Comparison of ENCODE assay signal across 1 cellular context in the genomic region with DNA sequence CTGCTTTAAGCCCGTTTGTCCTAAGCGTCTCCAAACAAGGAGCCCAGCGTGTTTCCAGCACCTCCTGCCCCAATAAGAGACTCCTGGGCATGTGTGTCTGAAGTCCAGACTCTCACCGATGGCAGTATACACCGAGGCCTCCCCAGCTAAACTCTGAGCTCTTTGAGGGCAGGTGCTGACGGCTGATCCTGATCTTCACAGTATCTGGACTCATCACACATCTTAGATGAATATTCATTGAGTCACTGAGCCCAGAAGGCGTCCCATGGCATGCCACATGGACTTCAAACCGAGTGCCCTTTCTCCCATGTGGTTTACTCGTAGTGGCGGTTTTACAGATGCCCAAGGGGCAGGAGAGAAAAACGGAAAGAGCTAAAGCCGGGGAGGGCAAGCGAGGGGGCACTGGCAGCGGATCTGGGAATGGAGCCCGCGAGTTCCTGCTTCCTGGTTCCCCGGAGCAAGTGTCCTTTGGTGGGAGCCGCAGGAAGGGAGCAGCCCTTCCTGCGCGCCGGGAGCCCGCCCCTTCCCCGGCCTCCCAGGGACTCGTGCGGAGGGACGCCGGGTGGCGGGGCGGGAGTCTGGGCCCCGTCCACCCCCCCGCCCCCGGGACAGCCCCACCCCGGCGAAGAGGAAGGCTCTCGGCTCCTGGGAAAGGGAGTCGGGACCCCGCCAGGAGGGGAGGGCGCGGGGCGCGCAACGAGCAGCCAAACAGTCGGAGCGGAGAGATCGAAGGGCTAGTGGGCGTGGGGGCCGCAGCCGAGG.
TF ChIP-seq lines count a peak whose summit lies in the region.

No MANE protein-coding gene starts in this region.

TF ChIP-seq in HepG2, 621 proteins besides CTCF, POLR2A, EP300 and RAD21 (continued from another document):
- TF ChIP-seq, protein P1, sequence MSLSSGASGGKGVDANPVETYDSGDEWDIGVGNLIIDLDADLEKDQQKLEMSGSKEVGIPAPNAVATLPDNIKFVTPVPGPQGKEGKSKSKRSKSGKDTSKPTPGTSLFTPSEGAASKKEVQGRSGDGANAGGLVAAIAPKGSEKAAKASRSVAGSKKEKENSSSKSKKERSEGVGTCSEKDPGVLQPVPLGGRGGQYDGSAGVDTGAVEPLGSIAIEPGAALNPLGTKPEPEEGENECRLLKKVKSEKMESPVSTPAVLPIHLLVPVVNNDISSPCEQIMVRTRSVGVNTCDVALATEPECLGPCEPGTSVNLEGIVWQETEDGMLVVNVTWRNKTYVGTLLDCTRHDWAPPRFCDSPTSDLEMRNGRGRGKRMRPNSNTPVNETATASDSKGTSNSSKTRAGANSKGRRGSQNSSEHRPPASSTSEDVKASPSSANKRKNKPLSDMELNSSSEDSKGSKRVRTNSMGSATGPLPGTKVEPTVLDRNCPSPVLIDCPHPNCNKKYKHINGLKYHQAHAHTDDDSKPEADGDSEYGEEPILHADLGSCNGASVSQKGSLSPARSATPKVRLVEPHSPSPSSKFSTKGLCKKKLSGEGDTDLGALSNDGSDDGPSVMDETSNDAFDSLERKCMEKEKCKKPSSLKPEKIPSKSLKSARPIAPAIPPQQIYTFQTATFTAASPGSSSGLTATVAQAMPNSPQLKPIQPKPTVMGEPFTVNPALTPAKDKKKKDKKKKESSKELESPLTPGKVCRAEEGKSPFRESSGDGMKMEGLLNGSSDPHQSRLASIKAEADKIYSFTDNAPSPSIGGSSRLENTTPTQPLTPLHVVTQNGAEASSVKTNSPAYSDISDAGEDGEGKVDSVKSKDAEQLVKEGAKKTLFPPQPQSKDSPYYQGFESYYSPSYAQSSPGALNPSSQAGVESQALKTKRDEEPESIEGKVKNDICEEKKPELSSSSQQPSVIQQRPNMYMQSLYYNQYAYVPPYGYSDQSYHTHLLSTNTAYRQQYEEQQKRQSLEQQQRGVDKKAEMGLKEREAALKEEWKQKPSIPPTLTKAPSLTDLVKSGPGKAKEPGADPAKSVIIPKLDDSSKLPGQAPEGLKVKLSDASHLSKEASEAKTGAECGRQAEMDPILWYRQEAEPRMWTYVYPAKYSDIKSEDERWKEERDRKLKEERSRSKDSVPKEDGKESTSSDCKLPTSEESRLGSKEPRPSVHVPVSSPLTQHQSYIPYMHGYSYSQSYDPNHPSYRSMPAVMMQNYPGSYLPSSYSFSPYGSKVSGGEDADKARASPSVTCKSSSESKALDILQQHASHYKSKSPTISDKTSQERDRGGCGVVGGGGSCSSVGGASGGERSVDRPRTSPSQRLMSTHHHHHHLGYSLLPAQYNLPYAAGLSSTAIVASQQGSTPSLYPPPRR (CRISPR knock-in tag; IDR thresholded peaks at IDR 0.05; ENCODE audit: borderline replicate concordance) = no peak
- TF ChIP-seq ARID2 (CRISPR knock-in tag; IDR thresholded peaks at IDR 0.05; ENCODE audit: borderline replicate concordance) (0 out of 2 replicates have a peak, but pooled peaks have one; percentile 50), ERF (CRISPR knock-in tag; IDR thresholded peaks at IDR 0.05) (peak; percentile 75), HES4 (CRISPR knock-in tag; IDR thresholded peaks at IDR 0.05; ENCODE audit: borderline replicate concordance) (0 out of 2 replicates have a peak, but pooled peaks have one; percentile 26), FOXO1 (CRISPR knock-in tag; IDR thresholded peaks at IDR 0.05) (no peak; the same call in 1 of the 2 replicates), NCOA2 (CRISPR knock-in tag; IDR thresholded peaks at IDR 0.05) (peak; percentile 29; the same call in 1 of the 2 replicates), ZNF430 (CRISPR knock-in tag; IDR thresholded peaks at IDR 0.05) (0 out of 2 replicates have a peak, but pooled peaks have one; percentile 25), ZNF615 (CRISPR knock-in tag; IDR thresholded peaks at IDR 0.05; ENCODE audit: borderline replicate concordance) (no peak), CREM (IDR thresholded peaks at IDR 0.05) (peak; percentile 23; the same call in 1 of the 2 replicates), CREM (CRISPR knock-in tag; IDR thresholded peaks at IDR 0.05) (no peak), SRSF1 (optimal IDR thresholded peaks at IDR 0.05; ENCODE audit: low read depth, low read length) (peak; percentile 64), FOXK2 (IDR thresholded peaks at IDR 0.05) (no peak), ZNF546 (CRISPR knock-in tag; conservative IDR thresholded peaks at IDR 0.05) (0 out of 2 replicates have a peak, but pooled peaks have one; percentile 17)
- TF ChIP-seq, protein P2, sequence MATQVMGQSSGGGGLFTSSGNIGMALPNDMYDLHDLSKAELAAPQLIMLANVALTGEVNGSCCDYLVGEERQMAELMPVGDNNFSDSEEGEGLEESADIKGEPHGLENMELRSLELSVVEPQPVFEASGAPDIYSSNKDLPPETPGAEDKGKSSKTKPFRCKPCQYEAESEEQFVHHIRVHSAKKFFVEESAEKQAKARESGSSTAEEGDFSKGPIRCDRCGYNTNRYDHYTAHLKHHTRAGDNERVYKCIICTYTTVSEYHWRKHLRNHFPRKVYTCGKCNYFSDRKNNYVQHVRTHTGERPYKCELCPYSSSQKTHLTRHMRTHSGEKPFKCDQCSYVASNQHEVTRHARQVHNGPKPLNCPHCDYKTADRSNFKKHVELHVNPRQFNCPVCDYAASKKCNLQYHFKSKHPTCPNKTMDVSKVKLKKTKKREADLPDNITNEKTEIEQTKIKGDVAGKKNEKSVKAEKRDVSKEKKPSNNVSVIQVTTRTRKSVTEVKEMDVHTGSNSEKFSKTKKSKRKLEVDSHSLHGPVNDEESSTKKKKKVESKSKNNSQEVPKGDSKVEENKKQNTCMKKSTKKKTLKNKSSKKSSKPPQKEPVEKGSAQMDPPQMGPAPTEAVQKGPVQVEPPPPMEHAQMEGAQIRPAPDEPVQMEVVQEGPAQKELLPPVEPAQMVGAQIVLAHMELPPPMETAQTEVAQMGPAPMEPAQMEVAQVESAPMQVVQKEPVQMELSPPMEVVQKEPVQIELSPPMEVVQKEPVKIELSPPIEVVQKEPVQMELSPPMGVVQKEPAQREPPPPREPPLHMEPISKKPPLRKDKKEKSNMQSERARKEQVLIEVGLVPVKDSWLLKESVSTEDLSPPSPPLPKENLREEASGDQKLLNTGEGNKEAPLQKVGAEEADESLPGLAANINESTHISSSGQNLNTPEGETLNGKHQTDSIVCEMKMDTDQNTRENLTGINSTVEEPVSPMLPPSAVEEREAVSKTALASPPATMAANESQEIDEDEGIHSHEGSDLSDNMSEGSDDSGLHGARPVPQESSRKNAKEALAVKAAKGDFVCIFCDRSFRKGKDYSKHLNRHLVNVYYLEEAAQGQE (IDR thresholded peaks at IDR 0.05; ENCODE audit: borderline replicate concordance in 1 of 2, low read depth in 1 of 2, low read length in 2 of 2) = peak in 1 of 2 experiments; percentile 43; a peak in 1 of 4 replicates
- TF ChIP-seq, protein P3, sequence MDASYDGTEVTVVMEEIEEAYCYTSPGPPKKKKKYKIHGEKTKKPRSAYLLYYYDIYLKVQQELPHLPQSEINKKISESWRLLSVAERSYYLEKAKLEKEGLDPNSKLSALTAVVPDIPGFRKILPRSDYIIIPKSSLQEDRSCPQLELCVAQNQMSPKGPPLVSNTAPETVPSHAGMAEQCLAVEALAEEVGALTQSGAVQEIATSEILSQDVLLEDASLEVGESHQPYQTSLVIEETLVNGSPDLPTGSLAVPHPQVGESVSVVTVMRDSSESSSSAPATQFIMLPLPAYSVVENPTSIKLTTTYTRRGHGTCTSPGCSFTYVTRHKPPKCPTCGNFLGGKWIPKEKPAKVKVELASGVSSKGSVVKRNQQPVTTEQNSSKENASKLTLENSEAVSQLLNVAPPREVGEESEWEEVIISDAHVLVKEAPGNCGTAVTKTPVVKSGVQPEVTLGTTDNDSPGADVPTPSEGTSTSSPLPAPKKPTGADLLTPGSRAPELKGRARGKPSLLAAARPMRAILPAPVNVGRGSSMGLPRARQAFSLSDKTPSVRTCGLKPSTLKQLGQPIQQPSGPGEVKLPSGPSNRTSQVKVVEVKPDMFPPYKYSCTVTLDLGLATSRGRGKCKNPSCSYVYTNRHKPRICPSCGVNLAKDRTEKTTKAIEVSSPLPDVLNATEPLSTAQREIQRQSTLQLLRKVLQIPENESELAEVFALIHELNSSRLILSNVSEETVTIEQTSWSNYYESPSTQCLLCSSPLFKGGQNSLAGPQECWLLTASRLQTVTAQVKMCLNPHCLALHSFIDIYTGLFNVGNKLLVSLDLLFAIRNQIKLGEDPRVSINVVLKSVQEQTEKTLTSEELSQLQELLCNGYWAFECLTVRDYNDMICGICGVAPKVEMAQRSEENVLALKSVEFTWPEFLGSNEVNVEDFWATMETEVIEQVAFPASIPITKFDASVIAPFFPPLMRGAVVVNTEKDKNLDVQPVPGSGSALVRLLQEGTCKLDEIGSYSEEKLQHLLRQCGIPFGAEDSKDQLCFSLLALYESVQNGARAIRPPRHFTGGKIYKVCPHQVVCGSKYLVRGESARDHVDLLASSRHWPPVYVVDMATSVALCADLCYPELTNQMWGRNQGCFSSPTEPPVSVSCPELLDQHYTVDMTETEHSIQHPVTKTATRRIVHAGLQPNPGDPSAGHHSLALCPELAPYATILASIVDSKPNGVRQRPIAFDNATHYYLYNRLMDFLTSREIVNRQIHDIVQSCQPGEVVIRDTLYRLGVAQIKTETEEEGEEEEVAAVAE (CRISPR knock-in tag; IDR thresholded peaks at IDR 0.05; ENCODE audit: borderline replicate concordance) = 0 out of 2 replicates have a peak, but pooled peaks have one; percentile 25
- TF ChIP-seq, protein P4, sequence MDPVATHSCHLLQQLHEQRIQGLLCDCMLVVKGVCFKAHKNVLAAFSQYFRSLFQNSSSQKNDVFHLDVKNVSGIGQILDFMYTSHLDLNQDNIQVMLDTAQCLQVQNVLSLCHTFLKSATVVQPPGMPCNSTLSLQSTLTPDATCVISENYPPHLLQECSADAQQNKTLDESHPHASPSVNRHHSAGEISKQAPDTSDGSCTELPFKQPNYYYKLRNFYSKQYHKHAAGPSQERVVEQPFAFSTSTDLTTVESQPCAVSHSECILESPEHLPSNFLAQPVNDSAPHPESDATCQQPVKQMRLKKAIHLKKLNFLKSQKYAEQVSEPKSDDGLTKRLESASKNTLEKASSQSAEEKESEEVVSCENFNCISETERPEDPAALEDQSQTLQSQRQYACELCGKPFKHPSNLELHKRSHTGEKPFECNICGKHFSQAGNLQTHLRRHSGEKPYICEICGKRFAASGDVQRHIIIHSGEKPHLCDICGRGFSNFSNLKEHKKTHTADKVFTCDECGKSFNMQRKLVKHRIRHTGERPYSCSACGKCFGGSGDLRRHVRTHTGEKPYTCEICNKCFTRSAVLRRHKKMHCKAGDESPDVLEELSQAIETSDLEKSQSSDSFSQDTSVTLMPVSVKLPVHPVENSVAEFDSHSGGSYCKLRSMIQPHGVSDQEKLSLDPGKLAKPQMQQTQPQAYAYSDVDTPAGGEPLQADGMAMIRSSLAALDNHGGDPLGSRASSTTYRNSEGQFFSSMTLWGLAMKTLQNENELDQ (CRISPR knock-in tag; IDR thresholded peaks at IDR 0.05; ENCODE audit: borderline replicate concordance) = peak; percentile 27; the same call in 1 of the 2 replicates
- TF ChIP-seq, protein P5, sequence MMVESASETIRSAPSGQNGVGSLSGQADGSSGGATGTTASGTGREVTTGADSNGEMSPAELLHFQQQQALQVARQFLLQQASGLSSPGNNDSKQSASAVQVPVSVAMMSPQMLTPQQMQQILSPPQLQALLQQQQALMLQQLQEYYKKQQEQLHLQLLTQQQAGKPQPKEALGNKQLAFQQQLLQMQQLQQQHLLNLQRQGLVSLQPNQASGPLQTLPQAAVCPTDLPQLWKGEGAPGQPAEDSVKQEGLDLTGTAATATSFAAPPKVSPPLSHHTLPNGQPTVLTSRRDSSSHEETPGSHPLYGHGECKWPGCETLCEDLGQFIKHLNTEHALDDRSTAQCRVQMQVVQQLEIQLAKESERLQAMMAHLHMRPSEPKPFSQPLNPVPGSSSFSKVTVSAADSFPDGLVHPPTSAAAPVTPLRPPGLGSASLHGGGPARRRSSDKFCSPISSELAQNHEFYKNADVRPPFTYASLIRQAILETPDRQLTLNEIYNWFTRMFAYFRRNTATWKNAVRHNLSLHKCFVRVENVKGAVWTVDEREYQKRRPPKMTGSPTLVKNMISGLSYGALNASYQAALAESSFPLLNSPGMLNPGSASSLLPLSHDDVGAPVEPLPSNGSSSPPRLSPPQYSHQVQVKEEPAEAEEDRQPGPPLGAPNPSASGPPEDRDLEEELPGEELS (CRISPR knock-in tag; IDR thresholded peaks at IDR 0.05) = 0 out of 2 replicates have a peak, but pooled peaks have one; percentile 29
- TF ChIP-seq, protein P6, sequence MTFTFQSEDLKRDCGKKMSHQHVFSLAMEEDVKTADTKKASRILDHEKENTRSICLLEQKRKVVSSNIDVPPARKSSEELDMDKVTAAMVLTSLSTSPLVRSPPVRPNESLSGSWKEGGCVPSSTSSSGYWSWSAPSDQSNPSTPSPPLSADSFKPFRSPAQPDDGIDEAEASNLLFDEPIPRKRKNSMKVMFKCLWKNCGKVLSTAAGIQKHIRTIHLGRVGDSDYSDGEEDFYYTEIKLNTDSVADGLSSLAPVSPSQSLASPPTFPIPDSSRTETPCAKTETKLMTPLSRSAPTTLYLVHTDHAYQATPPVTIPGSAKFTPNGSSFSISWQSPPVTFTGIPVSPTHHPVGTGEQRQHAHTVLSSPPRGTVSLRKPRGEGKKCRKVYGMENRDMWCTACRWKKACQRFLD (CRISPR knock-in tag; IDR thresholded peaks at IDR 0.05; ENCODE audit: borderline replicate concordance) = 0 out of 2 replicates have a peak, but pooled peaks have one; percentile 59
- TF ChIP-seq, protein P7, sequence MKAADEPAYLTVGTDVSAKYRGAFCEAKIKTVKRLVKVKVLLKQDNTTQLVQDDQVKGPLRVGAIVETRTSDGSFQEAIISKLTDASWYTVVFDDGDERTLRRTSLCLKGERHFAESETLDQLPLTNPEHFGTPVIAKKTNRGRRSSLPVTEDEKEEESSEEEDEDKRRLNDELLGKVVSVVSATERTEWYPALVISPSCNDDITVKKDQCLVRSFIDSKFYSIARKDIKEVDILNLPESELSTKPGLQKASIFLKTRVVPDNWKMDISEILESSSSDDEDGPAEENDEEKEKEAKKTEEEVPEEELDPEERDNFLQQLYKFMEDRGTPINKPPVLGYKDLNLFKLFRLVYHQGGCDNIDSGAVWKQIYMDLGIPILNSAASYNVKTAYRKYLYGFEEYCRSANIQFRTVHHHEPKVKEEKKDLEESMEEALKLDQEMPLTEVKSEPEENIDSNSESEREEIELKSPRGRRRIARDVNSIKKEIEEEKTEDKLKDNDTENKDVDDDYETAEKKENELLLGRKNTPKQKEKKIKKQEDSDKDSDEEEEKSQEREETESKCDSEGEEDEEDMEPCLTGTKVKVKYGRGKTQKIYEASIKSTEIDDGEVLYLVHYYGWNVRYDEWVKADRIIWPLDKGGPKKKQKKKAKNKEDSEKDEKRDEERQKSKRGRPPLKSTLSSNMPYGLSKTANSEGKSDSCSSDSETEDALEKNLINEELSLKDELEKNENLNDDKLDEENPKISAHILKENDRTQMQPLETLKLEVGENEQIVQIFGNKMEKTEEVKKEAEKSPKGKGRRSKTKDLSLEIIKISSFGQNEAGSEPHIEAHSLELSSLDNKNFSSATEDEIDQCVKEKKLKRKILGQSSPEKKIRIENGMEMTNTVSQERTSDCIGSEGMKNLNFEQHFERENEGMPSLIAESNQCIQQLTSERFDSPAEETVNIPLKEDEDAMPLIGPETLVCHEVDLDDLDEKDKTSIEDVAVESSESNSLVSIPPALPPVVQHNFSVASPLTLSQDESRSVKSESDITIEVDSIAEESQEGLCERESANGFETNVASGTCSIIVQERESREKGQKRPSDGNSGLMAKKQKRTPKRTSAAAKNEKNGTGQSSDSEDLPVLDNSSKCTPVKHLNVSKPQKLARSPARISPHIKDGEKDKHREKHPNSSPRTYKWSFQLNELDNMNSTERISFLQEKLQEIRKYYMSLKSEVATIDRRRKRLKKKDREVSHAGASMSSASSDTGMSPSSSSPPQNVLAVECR (CRISPR knock-in tag; IDR thresholded peaks at IDR 0.05; ENCODE audit: borderline replicate concordance) = peak; percentile 46; the same call in 1 of the 2 replicates
